1 cellular context compared by ENCODE assay signal in genomic region chr21:44919913-44920693, GRCh38.
TF ChIP-seq lines count a peak whose summit lies in the region.

No MANE protein-coding gene starts in this region.

TF ChIP-seq in K562, 482 proteins besides CTCF, POLR2A, EP300 and RAD21:
- TF ChIP-seq ZNF717 (CRISPR knock-in tag; IDR thresholded peaks at IDR 0.05): no peak
- TF ChIP-seq HDAC1 (IDR thresholded peaks at IDR 0.05): 0 out of 4 replicates have a peak, but pooled peaks of 1 of the 2 experiments have one; percentile 20
